8 cellular contexts compared by ENCODE assay signal in the genomic region with DNA sequence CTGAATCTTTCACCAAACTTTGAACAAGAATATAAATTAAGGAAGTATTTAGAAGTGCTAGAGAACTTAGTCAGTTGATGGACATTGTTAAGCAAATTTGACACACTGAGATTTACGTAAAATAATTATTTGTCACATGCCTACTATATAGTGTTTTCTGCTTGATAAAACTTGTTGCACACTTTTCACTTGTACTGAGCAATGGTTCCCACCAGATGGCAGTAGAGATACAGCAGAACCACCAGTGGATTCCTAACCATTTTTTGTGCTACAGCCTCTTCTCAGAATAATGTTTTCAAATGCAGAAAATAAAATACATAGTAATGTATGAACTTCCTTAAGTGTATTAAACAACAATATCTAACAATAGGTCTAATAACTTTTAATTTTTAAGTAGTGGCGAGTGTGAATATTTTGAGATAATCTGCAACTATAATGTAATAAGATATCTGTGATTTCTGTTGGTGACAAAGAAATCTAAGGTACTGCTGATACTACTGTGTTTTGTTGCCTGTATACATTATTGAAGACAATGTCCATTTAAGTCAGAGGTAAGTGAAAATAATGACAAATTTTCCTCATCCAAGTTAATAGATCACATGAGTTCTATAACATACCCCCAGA.
DNase-seq lines count a peak whose midpoint lies in the region; ATAC-seq and TF ChIP-seq lines count a peak whose summit lies in the region.

No MANE protein-coding gene starts in this region.

- H3K4me3 ChIP-seq in WERI-Rb-1 (ENCODE audit: low read depth, low read length) (no peak overlapping the region), stomach (no peak overlapping the region)

- H3K36me3 ChIP-seq in WERI-Rb-1 (no peaks in the 10 kb centered on the region), stomach (peaks cover 0 to 13% (median 4%) of the 10 kb centered on the region in 4 donors)

- intact Hi-C loops in head of caudate nucleus (cut with DNase I) = no loop called here
- intact Hi-C loops in stomach (cut with DNase I; ENCODE audit: low total_unique reads) = no loop called here

- no peaks in the 10 kb centered on the region for H3K4me1 ChIP-seq in stomach

- ATAC-seq in GM19438 (IDR thresholded peaks at IDR 0.05; ENCODE audit: low read depth, unreplicated experiment) = peak; percentile 94

- no peak overlapping the region for H3K27ac ChIP-seq in WERI-Rb-1
- H3K27ac ChIP-seq in stomach = no peak overlapping the region

- no peak for TF ChIP-seq POLR2A in stomach (IDR thresholded peaks at IDR 0.05)

- 34 to 73% (median 64%) methylated on average over 2 of the region's 2 CpGs for WGBS in stomach, 5 donors

- TF ChIP-seq CTCF in WERI-Rb-1 (IDR thresholded peaks at IDR 0.05; ENCODE audit: low read depth, low read length) (peak; percentile 61), stomach (IDR thresholded peaks at IDR 0.05) (peak in 4 of 7 experiments; percentile 40 to 66 (median 54))

- TF ChIP-seq EP300 in stomach (IDR thresholded peaks at IDR 0.05) = no peak

- no peaks in the 10 kb centered on the region for H3K9me3 ChIP-seq in WERI-Rb-1 (ENCODE audit: severe bottlenecking)
- no peaks in the 10 kb centered on the region for H3K9me3 ChIP-seq in stomach

- H3K27me3 ChIP-seq in WERI-Rb-1 (ENCODE audit: insufficient read depth, low read depth, severe bottlenecking) (no peaks in the 10 kb centered on the region), stomach (no peaks in the 10 kb centered on the region)

- DNase-seq in NCI-H2081 (lab: John Stamatoyannopoulos, UW) (peak; percentile 13 to 38), NCI-H2081 treated with DMSO at 0.1 percent for 48 hours (lab: John Stamatoyannopoulos, UW) (no peak), HPDE6-E6E7 (ENCODE audit: extremely low spot score) (peak; percentile 32), WERI-Rb-1 (no peak), head of caudate nucleus (peak in 22 of 42 donors; percentile 2 to 64 (median 32)), stomach (no peak), COR-L47 (lab: John Stamatoyannopoulos, UW) (no peak)

Comparison
In these comparisons a context has a peak if more than half of its experiments do, and no peak if none do; other contexts are left out.
1. DNase-seq: peak in NCI-H2081 (2 of 2), HPDE6-E6E7 (single experiment) and head of caudate nucleus (22 of 42); none in NCI-H2081 treated with DMSO at 0.1 percent for 48 hours (single experiment), WERI-Rb-1 (single experiment), stomach (single experiment) and COR-L47 (single experiment).